21 cellular contexts compared by ENCODE assay signal in genomic region chr11:22742149-22742548, GRCh38.
DNase-seq lines count a peak whose midpoint lies in the region; ATAC-seq lines count a peak whose summit lies in the region.
"Had no signal": no experiment of that assay in that cellular context is flagged by ENCODE, and none has a peak within 500 bp of the region (broad histone marks: within the 10 kb centered on the region; RNA-seq: fewer than 3 reads in every experiment).

No MANE protein-coding gene starts in this region.

- ATAC-seq in activated T-cell treated with anti-CD3 and anti-CD28 coated beads, Interleukin-2, amount 50 U/mL, for 4 hours = peak; percentile 28 to 53
- peak; percentile 92 for ATAC-seq in stimulated activated naive CD8-positive, alpha-beta T cell treated with anti-CD3 and anti-CD28 coated beads, Interleukin-15, amount 100 ng/mL, for 72 hours

- no peaks in the 10 kb centered on the region for H3K9me3 Mint-ChIP-seq in activated T-cell treated with anti-CD3 and anti-CD28 coated beads, Interleukin-2, amount 50 U/mL, for 4 hours
- no peaks in the 10 kb centered on the region for H3K9me3 Mint-ChIP-seq in stimulated activated naive CD8-positive, alpha-beta T cell treated with anti-CD3 and anti-CD28 coated beads, Interleukin-15, amount 100 ng/mL, for 72 hours

- peak overlapping the region in 1 of 2 donors; percentile 55 for H3K27ac Mint-ChIP-seq in stimulated activated naive CD8-positive, alpha-beta T cell treated with anti-CD3 and anti-CD28 coated beads, Interleukin-15, amount 100 ng/mL, for 72 hours
- H3K27ac Mint-ChIP-seq: CD14-positive monocyte had no signal

- H3K4me3 Mint-ChIP-seq in activated T-cell treated with anti-CD3 and anti-CD28 coated beads, Interleukin-2, amount 50 U/mL, for 4 hours = no peak overlapping the region
- H3K4me3 Mint-ChIP-seq in stimulated activated naive CD8-positive, alpha-beta T cell treated with anti-CD3 and anti-CD28 coated beads, Interleukin-15, amount 100 ng/mL, for 72 hours = peak overlapping the region in 1 of 2 donors; percentile 25
- H3K4me3 Mint-ChIP-seq: CD14-positive monocyte had no signal

- no peaks in the 10 kb centered on the region for H3K36me3 Mint-ChIP-seq in activated T-cell treated with anti-CD3 and anti-CD28 coated beads, Interleukin-2, amount 50 U/mL, for 4 hours (ENCODE audit: insufficient read depth)
- H3K36me3 Mint-ChIP-seq: CD14-positive monocyte had no signal

- H3K4me1 Mint-ChIP-seq in activated T-cell treated with anti-CD3 and anti-CD28 coated beads, Interleukin-2, amount 50 U/mL, for 4 hours (ENCODE audit: low read depth) = no peaks in the 10 kb centered on the region
- H3K4me1 Mint-ChIP-seq in stimulated activated naive CD8-positive, alpha-beta T cell treated with anti-CD3 and anti-CD28 coated beads, Interleukin-15, amount 100 ng/mL, for 72 hours = peaks cover 8% of the 10 kb centered on the region
- H3K4me1 Mint-ChIP-seq: CD14-positive monocyte had no signal

- DNase-seq in activated T-cell treated with anti-CD3 and anti-CD28 coated beads, Interleukin-2, amount 50 U/mL, for 4 hours = no peak
- DNase-seq in activated T-cell treated with anti-CD3 and anti-CD28 coated beads, Interleukin-2, amount 50 U/mL, for 1 hour = no peak
- DNase-seq in NCI-H69 (lab: John Stamatoyannopoulos, UW) (peak; percentile 43), left kidney (ENCODE audit: low read depth, low spot score) (peak; percentile 64), NK-92 (lab: John Stamatoyannopoulos, UW; ENCODE audit: unreplicated experiment) (no peak), pons (ENCODE audit: low spot score) (no peak)
- DNase-seq in stimulated activated naive CD8-positive, alpha-beta T cell treated with anti-CD3 and anti-CD28 coated beads, Interleukin-15, amount 100 ng/mL, for 72 hours = no peak
- DNase-seq: ACHN, AML-193, COR-L47, H7, Karpas-422, MG63, NCI-H1092 treated with DMSO at 0.1 percent for 48 hours, NCI-H187, NCI-H446 treated with DMSO at 0.1 percent for 48 hours, NCI-H748 treated with DMSO at 0.1 percent for 48 hours, Peyer's patch, Right ventricle myocardium superior, SK-N-SH had no signal

- peaks cover 12% of the 10 kb centered on the region for H3K27me3 Mint-ChIP-seq in activated T-cell treated with anti-CD3 and anti-CD28 coated beads, Interleukin-2, amount 50 U/mL, for 4 hours (ENCODE audit: low read depth)
- H3K27me3 Mint-ChIP-seq in stimulated activated naive CD8-positive, alpha-beta T cell treated with anti-CD3 and anti-CD28 coated beads, Interleukin-15, amount 100 ng/mL, for 72 hours = peaks cover 42% of the 10 kb centered on the region

Comparison
In these comparisons a context has a peak if more than half of its experiments do, and no peak if none do; other contexts are left out.
1. DNase-seq: peak in NCI-H69 (single experiment) and left kidney (single experiment); none in activated T-cell treated with anti-CD3 and anti-CD28 coated beads, Interleukin-2, amount 50 U/mL, for 4 hours (single experiment), activated T-cell treated with anti-CD3 and anti-CD28 coated beads, Interleukin-2, amount 50 U/mL, for 1 hour (single experiment), stimulated activated naive CD8-positive, alpha-beta T cell treated with anti-CD3 and anti-CD28 coated beads, Interleukin-15, amount 100 ng/mL, for 72 hours (0 of 2), NK-92 (single experiment) and pons (single experiment).